ENCODE assay signal across 26 cellular contexts in the genomic region with DNA sequence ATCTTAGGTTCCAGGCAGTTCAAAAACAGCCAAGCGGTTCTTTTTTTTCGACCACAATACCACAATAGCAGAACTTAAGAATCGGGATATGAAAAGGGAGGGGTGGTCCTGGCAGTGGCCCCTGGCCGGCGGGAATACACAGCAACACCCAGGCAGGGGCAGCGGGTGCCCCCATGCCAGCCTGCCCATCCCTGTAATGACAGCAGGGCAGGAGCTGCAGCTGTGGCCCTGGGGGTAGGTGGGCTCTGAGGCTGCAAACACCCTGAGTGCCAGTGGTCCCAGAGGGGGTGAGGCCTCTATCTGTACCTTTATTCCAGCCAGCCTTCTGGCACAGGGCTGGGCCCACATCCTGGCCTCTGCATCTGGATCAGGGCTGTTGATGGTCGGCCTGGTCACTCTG.
DNase-seq lines count a peak whose midpoint lies in the region; ATAC-seq, FAIRE-seq and TF ChIP-seq lines count a peak whose summit lies in the region.
"Had no signal": no experiment of that assay in that cellular context is flagged by ENCODE, and none has a peak within 500 bp of the region (broad histone marks: within the 10 kb centered on the region; RNA-seq: fewer than 3 reads in every experiment).

No MANE protein-coding gene starts in this region.

- peak; percentile 87 for FAIRE-seq in urothelium cell line (lab: Jason Lieb, UNC)
- FAIRE-seq: GM12892, GM19239, H1, HepG2 had no signal

- H3K4me1 Mint-ChIP-seq in effector memory CD8-positive, alpha-beta T cell (ENCODE audit: low read depth in 2 of 2) = no peaks in the 10 kb centered on the region
- H3K4me1 Mint-ChIP-seq: CD14-positive monocyte had no signal

- intact Hi-C loops in Right ventricle myocardium inferior (cut with DNase I) (no loop called here), cardiac septum (cut with DNase I) (no loop called here), sciatic nerve (cut with DNase I) (no loop called here)

- H3K4me3 Mint-ChIP-seq in effector memory CD8-positive, alpha-beta T cell = no peak overlapping the region
- H3K4me3 Mint-ChIP-seq: CD14-positive monocyte had no signal

- TF ChIP-seq CTCF in astrocyte of the cerebellum (IDR thresholded peaks at IDR 0.05; ENCODE audit: low read depth, low read length, missing control alignments) = no peak

- peaks cover 0 to 1% of the 10 kb centered on the region in 2 donors for H3K9me3 Mint-ChIP-seq in effector memory CD8-positive, alpha-beta T cell

- ATAC-seq in Right ventricle myocardium inferior (no peak), sciatic nerve (peak; percentile 38)
- ATAC-seq in effector memory CD8-positive, alpha-beta T cell (replicated peaks) = no peak
- ATAC-seq: HepG2 had no signal

- DNase-seq in Right ventricle myocardium inferior (ENCODE audit: missing footprints) = peak; percentile 49
- no peak for DNase-seq in cardiac septum (ENCODE audit: low spot score)
- no peak for DNase-seq in astrocyte of the cerebellum (ENCODE audit: low read depth)
- DNase-seq in sciatic nerve (ENCODE audit: low spot score) = no peak
- DNase-seq in urothelium cell line (ENCODE audit: low spot score) = no peak
- no peak for DNase-seq in NCI-H2107 (lab: John Stamatoyannopoulos, UW)
- no peak for DNase-seq in effector memory CD8-positive, alpha-beta T cell
- DNase-seq: BE2C; Calu3; DMS79 treated with DMSO at 0.1 percent for 48 hours; GF-D8; HCEC 1CT; Karpas-422; NCI-H1092 treated with DMSO at 0.1 percent for 48 hours; NCI-H1436; NCI-H187; NCI-H524 treated with DMSO at 0.1 percent for 48 hours; NCI-H82; NK-92 treated with Interleukin-12 subunit alpha and Interleukin-12 subunit beta, amount 100 ng/mL, for 24 hours; PC-9; SHP77 had no signal

- H3K27ac Mint-ChIP-seq in effector memory CD8-positive, alpha-beta T cell = no peak overlapping the region
- H3K27ac Mint-ChIP-seq: CD14-positive monocyte had no signal

- H3K4me3 ChIP-seq in astrocyte of the cerebellum (ENCODE audit: low read depth, low read length) = peak overlapping the region; percentile 20
- H3K4me3 ChIP-seq: PC-9 had no signal

- H3K27me3 Mint-ChIP-seq in effector memory CD8-positive, alpha-beta T cell = no peaks in the 10 kb centered on the region

- in situ Hi-C loops in astrocyte of the cerebellum (cut with HindIII; ENCODE audit: low sequenced_read_pairs) = no loop called here

- H3K36me3 Mint-ChIP-seq in effector memory CD8-positive, alpha-beta T cell (ENCODE audit: insufficient read depth) = no peaks in the 10 kb centered on the region
- H3K36me3 Mint-ChIP-seq: CD14-positive monocyte had no signal
